ENCODE assay signal across 19 cellular contexts in genomic region chr3:194368918-194369317, GRCh38. TPM values are rescaled to one million over a fixed set of nuclear protein-coding genes. Genes with fewer than 3 reads are reported as not detected.
"Had no signal": no experiment of that assay in that cellular context is flagged by ENCODE, and none has a peak within 500 bp of the region (broad histone marks: within the 10 kb centered on the region; RNA-seq: fewer than 3 reads in every experiment).

No MANE protein-coding gene starts in this region.

- H3K36me3 ChIP-seq: heart right ventricle, thyroid gland had no signal

- H3K4me3 ChIP-seq: heart right ventricle, thyroid gland had no signal

- H3K27ac ChIP-seq: heart right ventricle, thyroid gland had no signal

- H3K9me3 ChIP-seq: heart right ventricle, thyroid gland had no signal

- FAIRE-seq: endometrium had no signal

- H3K27me3 ChIP-seq: thyroid gland had no signal

- DNase-seq: activated B cell treated with CpG ODN at 0.5 μM for 24 hours; activated CD4-positive, alpha-beta memory T cell treated with anti-CD3 and anti-CD28 coated beads, Interleukin-2, amount 10 ng/mL, durations not matched to agents 7 days and 5 days; activated CD4-positive, alpha-beta T cell treated with anti-CD3 and anti-CD28 coated beads for 48 hours; activated CD8-positive, alpha-beta memory T cell treated with anti-CD3 and anti-CD28 coated beads, Interleukin-2, amount 10 ng/mL, durations not matched to agents 7 days and 5 days; activated naive CD4-positive, alpha-beta T cell; activated naive CD8-positive, alpha-beta T cell treated with anti-CD3 and anti-CD28 coated beads, Interleukin-2, amount 10 ng/mL, durations not matched to agents 7 days and 5 days; amygdala; cortex of kidney; erythroblast; heart right ventricle; naive thymus-derived CD8-positive, alpha-beta T cell; stimulated activated CD4-positive, alpha-beta T cell treated with anti-CD3 and anti-CD28 coated beads, Interleukin-2, amount 100 ng/mL, for 24 hours; stimulated activated naive CD4-positive, alpha-beta T cell treated with Interleukin-2 at 50 U/mL for 16 hours; T-helper 9 cell had no signal

RNA-seq across cellular contexts. Expression of gene LRRC15, which starts 0.6 kb away (rescaled TPM):
- total RNA-seq: activated B cell treated with CpG ODN at 0.5 μM for 24 hours; activated CD4-positive, alpha-beta memory T cell treated with anti-CD3 and anti-CD28 coated beads, Interleukin-2, amount 10 ng/mL, durations not matched to agents 7 days and 5 days; activated CD8-positive, alpha-beta memory T cell treated with anti-CD3 and anti-CD28 coated beads, Interleukin-2, amount 10 ng/mL, durations not matched to agents 7 days and 5 days; activated naive CD8-positive, alpha-beta T cell treated with anti-CD3 and anti-CD28 coated beads, Interleukin-2, amount 10 ng/mL, durations not matched to agents 7 days and 5 days; activated T-helper 17 cell treated with anti-CD3 and anti-CD28 coated beads, Interleukin-2, amount 50 U/mL, for 72 hours; naive thymus-derived CD8-positive, alpha-beta T cell had no signal
- polyA plus RNA-seq: naive thymus-derived CD8-positive, alpha-beta T cell had no signal

RNA-seq across cellular contexts. Expression of gene CPN2, which starts 17.8 kb away (rescaled TPM):
- total RNA-seq: activated B cell treated with CpG ODN at 0.5 μM for 24 hours; activated CD4-positive, alpha-beta memory T cell treated with anti-CD3 and anti-CD28 coated beads, Interleukin-2, amount 10 ng/mL, durations not matched to agents 7 days and 5 days; activated CD8-positive, alpha-beta memory T cell treated with anti-CD3 and anti-CD28 coated beads, Interleukin-2, amount 10 ng/mL, durations not matched to agents 7 days and 5 days; activated naive CD8-positive, alpha-beta T cell treated with anti-CD3 and anti-CD28 coated beads, Interleukin-2, amount 10 ng/mL, durations not matched to agents 7 days and 5 days; activated T-helper 17 cell treated with anti-CD3 and anti-CD28 coated beads, Interleukin-2, amount 50 U/mL, for 72 hours; naive thymus-derived CD8-positive, alpha-beta T cell; thyroid gland; ureter had no signal
- polyA plus RNA-seq: naive thymus-derived CD8-positive, alpha-beta T cell had no signal

RNA-seq across cellular contexts. Expression of gene GP5, which starts 30.1 kb away (rescaled TPM):
- total RNA-seq: subcutaneous adipose tissue had no signal
